In genomic region chr15:90400759-90401314, GRCh38 we compare ENCODE assay signal across 8 cellular contexts. TPM values are rescaled to one million over a fixed set of nuclear protein-coding genes. Genes with fewer than 3 reads are reported as not detected.
DNase-seq lines count a peak whose midpoint lies in the region; ATAC-seq and TF ChIP-seq lines count a peak whose summit lies in the region.

No MANE protein-coding gene starts in this region.

- peak; percentile 75 for DNase-seq in HuH-7 (ENCODE audit: low spot score)
- DNase-seq in OCI-M1 (lab: John Stamatoyannopoulos, UW), result peak; percentile 89
- peak; percentile 70 for DNase-seq in activated T-helper 2 cell treated with anti-CD3 and anti-CD28 coated beads, Interferon-gamma antibody, Interleukin-2, Interleukin-4, amounts not matched to agents 10 μg/mL and 5 μg/mL and 100 μg/mL, durations not matched to agents 14 hours and 24 hours and 36 hours (ENCODE audit: low spot score)
- peak; percentile 97 for DNase-seq in fibroblast of villous mesenchyme (ENCODE audit: low read depth)
- peak; percentile 86 for DNase-seq in osteocyte (ENCODE audit: extremely low spot score, unreplicated experiment)
- no peak for DNase-seq in occipital lobe (lab: John Stamatoyannopoulos, UW)

- no peaks in the 10 kb centered on the region for H3F3A ChIP-seq in DOHH2 (ENCODE audit: control insufficient read depth, insufficient read depth)

- H3K4me3 ChIP-seq in DOHH2 (ENCODE audit: low read length), result peak overlapping the region; percentile 38
- peak overlapping the region; percentile 19 for H3K4me3 ChIP-seq in fibroblast of villous mesenchyme (ENCODE audit: low read depth, low read length)

- H3K79me2 ChIP-seq in DOHH2 (ENCODE audit: control insufficient read depth, low read length), result peaks cover 99% of the 10 kb centered on the region

- intact Hi-C loops in activated T-helper 2 cell treated with anti-CD3 and anti-CD28 coated beads, Interferon-gamma antibody, Interleukin-2, Interleukin-4, amounts not matched to agents 10 μg/mL and 5 μg/mL and 100 μg/mL, durations not matched to agents 14 hours and 24 hours and 36 hours (cut with micrococcal nuclease), result loop anchor here (1.0 to 5.0 kb wide), 4 partner anchors 7 to 171 kb away; no protein-coding TSS in a partner anchor

- TF ChIP-seq CTCF in DOHH2 (IDR thresholded peaks at IDR 0.05; ENCODE audit: low read depth, low read length, poor library complexity, severe bottlenecking), result no peak
- TF ChIP-seq CTCF in fibroblast of villous mesenchyme (IDR thresholded peaks at IDR 0.05; ENCODE audit: insufficient read depth, low read depth, low read length), result no peak
- no peak for TF ChIP-seq CTCF in osteocyte (IDR thresholded peaks at IDR 0.05)

- H3K4me1 ChIP-seq in DOHH2 (ENCODE audit: control insufficient read depth, low read length), result peaks cover 33% of the 10 kb centered on the region

- H3K4me3 Mint-ChIP-seq in activated T-helper 2 cell treated with anti-CD3 and anti-CD28 coated beads, Interferon-gamma antibody, Interleukin-2, Interleukin-4, amounts not matched to agents 10 μg/mL and 5 μg/mL and 100 μg/mL, durations not matched to agents 14 hours and 24 hours and 36 hours (ENCODE audit: low read depth), result peak overlapping the region; percentile 68
- H3K4me3 Mint-ChIP-seq in osteocyte (ENCODE audit: unreplicated experiment), result peak overlapping the region; percentile 56

- no peaks in the 10 kb centered on the region for H3K9me2 ChIP-seq in DOHH2 (replicated peaks; ENCODE audit: control insufficient read depth, low read length)

- peaks cover 10% of the 10 kb centered on the region for H3K36me3 ChIP-seq in DOHH2 (ENCODE audit: control insufficient read depth, low read length)

- ATAC-seq in GM21717 (IDR thresholded peaks at IDR 0.05; ENCODE audit: unreplicated experiment), result peak; percentile 99

- peaks cover 4% of the 10 kb centered on the region for H4K20me1 ChIP-seq in DOHH2 (ENCODE audit: control insufficient read depth, insufficient read depth, low read depth, low read length)

- no peak overlapping the region for H3K27ac ChIP-seq in DOHH2 (ENCODE audit: low read depth, low read length)

- peaks cover 29% of the 10 kb centered on the region for H3K36me3 Mint-ChIP-seq in activated T-helper 2 cell treated with anti-CD3 and anti-CD28 coated beads, Interferon-gamma antibody, Interleukin-2, Interleukin-4, amounts not matched to agents 10 μg/mL and 5 μg/mL and 100 μg/mL, durations not matched to agents 14 hours and 24 hours and 36 hours (ENCODE audit: low read depth)
- peaks cover 3% of the 10 kb centered on the region for H3K36me3 Mint-ChIP-seq in osteocyte (ENCODE audit: unreplicated experiment)

- H3K9me3 ChIP-seq in DOHH2 (ENCODE audit: control insufficient read depth, insufficient read depth, low read length), result no peaks in the 10 kb centered on the region

- H3K4me2 ChIP-seq in DOHH2 (ENCODE audit: low read length), result peak overlapping the region; percentile 50

- H3K27me3 ChIP-seq in DOHH2 (ENCODE audit: control insufficient read depth, low read length), result no peaks in the 10 kb centered on the region

- peaks cover 55% of the 10 kb centered on the region for H3K4me1 Mint-ChIP-seq in activated T-helper 2 cell treated with anti-CD3 and anti-CD28 coated beads, Interferon-gamma antibody, Interleukin-2, Interleukin-4, amounts not matched to agents 10 μg/mL and 5 μg/mL and 100 μg/mL, durations not matched to agents 14 hours and 24 hours and 36 hours (ENCODE audit: low read depth)
- peaks cover 70% of the 10 kb centered on the region for H3K4me1 Mint-ChIP-seq in osteocyte (ENCODE audit: unreplicated experiment)

- no peaks in the 10 kb centered on the region for H3K27me3 Mint-ChIP-seq in activated T-helper 2 cell treated with anti-CD3 and anti-CD28 coated beads, Interferon-gamma antibody, Interleukin-2, Interleukin-4, amounts not matched to agents 10 μg/mL and 5 μg/mL and 100 μg/mL, durations not matched to agents 14 hours and 24 hours and 36 hours (ENCODE audit: low read depth)
- H3K27me3 Mint-ChIP-seq in osteocyte (ENCODE audit: unreplicated experiment), result no peaks in the 10 kb centered on the region

- no peaks in the 10 kb centered on the region for H3K9me3 Mint-ChIP-seq in activated T-helper 2 cell treated with anti-CD3 and anti-CD28 coated beads, Interferon-gamma antibody, Interleukin-2, Interleukin-4, amounts not matched to agents 10 μg/mL and 5 μg/mL and 100 μg/mL, durations not matched to agents 14 hours and 24 hours and 36 hours
- no peaks in the 10 kb centered on the region for H3K9me3 Mint-ChIP-seq in osteocyte (ENCODE audit: unreplicated experiment)

- H3K27ac Mint-ChIP-seq in activated T-helper 2 cell treated with anti-CD3 and anti-CD28 coated beads, Interferon-gamma antibody, Interleukin-2, Interleukin-4, amounts not matched to agents 10 μg/mL and 5 μg/mL and 100 μg/mL, durations not matched to agents 14 hours and 24 hours and 36 hours, result peak overlapping the region; percentile 93
- H3K27ac Mint-ChIP-seq in osteocyte (ENCODE audit: unreplicated experiment), result peak overlapping the region; percentile 99

RNA-seq across cellular contexts. Expression of gene IQGAP1, which starts 12.8 kb away (rescaled TPM):
- total RNA-seq in activated T-helper 2 cell treated with anti-CD3 and anti-CD28 coated beads, Interferon-gamma antibody, Interleukin-2, Interleukin-4, amounts not matched to agents 10 μg/mL and 5 μg/mL and 100 μg/mL, durations not matched to agents 14 hours and 24 hours and 36 hours, result 186 and 196 TPM in 2 replicates
- total RNA-seq in fibroblast of villous mesenchyme (265 and 297 TPM in 2 replicates), osteocyte (178 TPM in 2 replicates), occipital lobe (41.0 TPM)

RNA-seq across cellular contexts. Expression of gene ZNF774, which starts 48.8 kb away (rescaled TPM):
- 2.7 and 3.6 TPM in 2 replicates for total RNA-seq in activated T-helper 2 cell treated with anti-CD3 and anti-CD28 coated beads, Interferon-gamma antibody, Interleukin-2, Interleukin-4, amounts not matched to agents 10 μg/mL and 5 μg/mL and 100 μg/mL, durations not matched to agents 14 hours and 24 hours and 36 hours
- total RNA-seq in fibroblast of villous mesenchyme (1.6 and 1.7 TPM in 2 replicates), osteocyte (1.6 and 3.1 TPM in 2 replicates), occipital lobe (6.1 TPM)
